8 cellular contexts compared by ENCODE assay signal in genomic region chr17:49787932-49788442, GRCh38. TPM values are rescaled to one million over a fixed set of nuclear protein-coding genes. Genes with fewer than 3 reads are reported as not detected.
DNase-seq lines count a peak whose midpoint lies in the region; ATAC-seq and TF ChIP-seq lines count a peak whose summit lies in the region.

No MANE protein-coding gene starts in this region.

- peak overlapping the region; percentile 63 for H3K4me3 ChIP-seq in AG04449 (ENCODE audit: low read depth, low read length)
- H3K4me3 ChIP-seq in iPS-18c (ENCODE audit: insufficient read depth, low read depth, low read length) = peak overlapping the region; percentile 58

- H3K27ac Mint-ChIP-seq in IgD-negative memory B cell = peak overlapping the region; percentile 90 to 100 (median 99)
- H3K27ac Mint-ChIP-seq in stimulated activated naive CD8-positive, alpha-beta T cell treated with anti-CD3 and anti-CD28 coated beads, Interleukin-15, amount 100 ng/mL, for 72 hours = peak overlapping the region; percentile 100

- H3K4me3 Mint-ChIP-seq in IgD-negative memory B cell = peak overlapping the region; percentile 89 to 99 (median 96)
- peak overlapping the region; percentile 80 to 98 for H3K4me3 Mint-ChIP-seq in stimulated activated naive CD8-positive, alpha-beta T cell treated with anti-CD3 and anti-CD28 coated beads, Interleukin-15, amount 100 ng/mL, for 72 hours

- CTCF ChIA-PET in AG04449 (lab: Yijun Ruan, JAX) = interaction anchor here (0.9 to 2.2 kb wide), 9 partner anchors 10 to 231 kb away, joined by 3 to 7 read pairs (median 4); no protein-coding TSS in a partner anchor

- no peak for TF ChIP-seq CTCF in AG04449 (IDR thresholded peaks at IDR 0.05; ENCODE audit: insufficient read depth, low read length, missing control alignments)

- peaks cover 0 to 2% (median 0%) of the 10 kb centered on the region in 3 donors for H3K9me3 Mint-ChIP-seq in IgD-negative memory B cell
- no peaks in the 10 kb centered on the region for H3K9me3 Mint-ChIP-seq in stimulated activated naive CD8-positive, alpha-beta T cell treated with anti-CD3 and anti-CD28 coated beads, Interleukin-15, amount 100 ng/mL, for 72 hours

- peaks cover 3% of the 10 kb centered on the region for H3K36me3 Mint-ChIP-seq in IgD-negative memory B cell

- H3K4me1 Mint-ChIP-seq in IgD-negative memory B cell = peaks cover 21 to 34% (median 21%) of the 10 kb centered on the region in 3 donors
- H3K4me1 Mint-ChIP-seq in stimulated activated naive CD8-positive, alpha-beta T cell treated with anti-CD3 and anti-CD28 coated beads, Interleukin-15, amount 100 ng/mL, for 72 hours = peaks cover 55% of the 10 kb centered on the region

- no peaks in the 10 kb centered on the region for H3K27me3 Mint-ChIP-seq in IgD-negative memory B cell
- H3K27me3 Mint-ChIP-seq in stimulated activated naive CD8-positive, alpha-beta T cell treated with anti-CD3 and anti-CD28 coated beads, Interleukin-15, amount 100 ng/mL, for 72 hours = no peaks in the 10 kb centered on the region

- POLR2A ChIA-PET in AG04449 (lab: Yijun Ruan, JAX) = interaction anchor here (0.7 to 1.3 kb wide), 4 partner anchors 13 to 141 kb away, joined by 3 to 5 read pairs (median 4); no protein-coding TSS in a partner anchor

- H3K9me3 ChIP-seq in iPS-18c (ENCODE audit: control insufficient read depth, insufficient read depth, low read length) = no peaks in the 10 kb centered on the region

- DNase-seq in AG04449 (ENCODE audit: low read depth, low spot score) (no peak), NCI-H2171 (lab: John Stamatoyannopoulos, UW) (no peak), NCI-H1436 (lab: John Stamatoyannopoulos, UW) (no peak), HCEC 1CT (no peak)
- peak; percentile 4 for DNase-seq in activated effector memory CD4-positive, alpha-beta T cell treated with Interleukin-2 at 50 U/mL for 16 hours
- peak; percentile 25 to 35 for DNase-seq in stimulated activated naive CD8-positive, alpha-beta T cell treated with anti-CD3 and anti-CD28 coated beads, Interleukin-15, amount 100 ng/mL, for 72 hours

- ATAC-seq in stimulated activated naive CD8-positive, alpha-beta T cell treated with anti-CD3 and anti-CD28 coated beads, Interleukin-15, amount 100 ng/mL, for 72 hours = no peak

RNA-seq across cellular contexts. Expression of gene KAT7, which starts 0.5 kb away (rescaled TPM):
- polyA plus RNA-seq in IgD-negative memory B cell = 48.6 TPM

RNA-seq across cellular contexts. Expression of gene FAM117A, which starts 24.1 kb away (rescaled TPM):
- 81.6 TPM for polyA plus RNA-seq in IgD-negative memory B cell

RNA-seq across cellular contexts. Expression of gene TAC4, which starts 59.9 kb away (rescaled TPM):
- polyA plus RNA-seq in IgD-negative memory B cell = not detected

Comparison
In these comparisons a context has a peak if more than half of its experiments do, and no peak if none do; other contexts are left out.
1. DNase-seq: peak in activated effector memory CD4-positive, alpha-beta T cell treated with Interleukin-2 at 50 U/mL for 16 hours (single experiment) and stimulated activated naive CD8-positive, alpha-beta T cell treated with anti-CD3 and anti-CD28 coated beads, Interleukin-15, amount 100 ng/mL, for 72 hours (2 of 2); none in AG04449 (single experiment), NCI-H2171 (single experiment), NCI-H1436 (single experiment) and HCEC 1CT (single experiment).